ENCODE assay signal across 2 cellular contexts in genomic region chr5:175907484-175907883, GRCh38. TPM values are rescaled to one million over a fixed set of nuclear protein-coding genes. Genes with fewer than 3 reads are reported as not detected.
"Had no signal": no experiment of that assay in that cellular context is flagged by ENCODE, and none has a peak within 500 bp of the region (broad histone marks: within the 10 kb centered on the region; RNA-seq: fewer than 3 reads in every experiment).

No MANE protein-coding gene starts in this region.

RNA-seq across cellular contexts. Expression of gene CPLX2, which starts 36.1 kb away (rescaled TPM):
- total RNA-seq: HFFc6, HT1080 had no signal
